ENCODE assay signal across 19 cellular contexts in the genomic region with DNA sequence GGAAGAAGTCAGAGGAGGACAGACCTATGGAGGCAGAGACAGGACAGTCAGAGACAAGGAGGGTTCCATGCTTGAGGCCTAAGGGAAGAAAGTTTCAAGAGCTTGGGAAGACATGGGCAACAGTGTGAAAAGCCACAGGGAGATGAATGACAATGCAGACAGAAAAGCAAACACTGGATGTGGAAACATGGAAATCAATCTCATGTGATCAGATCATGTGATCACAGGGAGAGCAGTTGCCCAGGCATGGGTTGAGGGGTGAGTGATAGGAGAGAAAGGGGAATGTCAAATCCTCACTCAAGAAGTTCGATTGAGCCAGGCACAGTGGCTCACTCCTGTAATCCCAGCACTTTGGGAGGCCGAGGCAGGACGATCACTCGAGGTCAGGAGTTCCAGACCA.
"Had no signal": no experiment of that assay in that cellular context is flagged by ENCODE, and none has a peak within 500 bp of the region (broad histone marks: within the 10 kb centered on the region; RNA-seq: fewer than 3 reads in every experiment).

No MANE protein-coding gene starts in this region.

- FAIRE-seq: endometrium, frontal cortex, keratinocyte had no signal

- ATAC-seq: activated CD4-positive, CD25-positive, alpha-beta regulatory T cell treated with anti-CD3 and anti-CD28 coated beads, Interleukin-2, amount 50 U/mL, for 24 hours; activated T-cell treated with anti-CD3 and anti-CD28 coated beads, Interleukin-2, amount 50 U/mL, for 72 hours had no signal

- H3K9me3 ChIP-seq: colonic mucosa, prostate gland, right atrium auricular region had no signal

- H3K4me3 ChIP-seq: colonic mucosa, prostate gland, right atrium auricular region had no signal

- H3K36me3 ChIP-seq: brain microvascular endothelial cell, colonic mucosa, prostate gland, right atrium auricular region had no signal

- H3K27me3 ChIP-seq: brain microvascular endothelial cell, colonic mucosa, right atrium auricular region had no signal

- H3K27ac ChIP-seq: brain microvascular endothelial cell, colonic mucosa, prostate gland had no signal

- DNase-seq: activated CD4-positive, alpha-beta T cell treated with anti-CD3 and anti-CD28 coated beads, Interleukin-2, amount 10 ng/mL, durations not matched to agents 7 days and 5 days; activated CD8-positive, alpha-beta memory T cell treated with anti-CD3 and anti-CD28 coated beads, Interleukin-2, amount 50 U/mL, for 48 hours; activated effector memory CD4-positive, alpha-beta T cell treated with anti-CD3 and anti-CD28 coated beads, Interleukin-2, amount 50 U/mL, for 16 hours; activated naive CD4-positive, alpha-beta T cell treated with anti-CD3 and anti-CD28 coated beads, Interleukin-2, amount 50 U/mL, for 16 hours; activated T-cell treated with anti-CD3 and anti-CD28 coated beads, Interleukin-2, amount 50 U/mL, for 72 hours; brain microvascular endothelial cell; colonic mucosa; hypothalamus; mammary epithelial cell; stimulated activated CD4-positive, alpha-beta T cell treated with anti-CD3 and anti-CD28 coated beads, Interleukin-2, amount 100 ng/mL, for 24 hours; stimulated activated naive CD4-positive, alpha-beta T cell treated with Interleukin-2 at 50 U/mL for 16 hours; T-helper 9 cell; trophoblast cell had no signal

- H3K4me1 ChIP-seq: colonic mucosa, prostate gland had no signal
